15 cellular contexts compared by ENCODE assay signal in genomic region chr18:77073336-77074093, GRCh38. TPM values are rescaled to one million over a fixed set of nuclear protein-coding genes. Genes with fewer than 3 reads are reported as not detected.
DNase-seq lines count a peak whose midpoint lies in the region; ATAC-seq, FAIRE-seq and TF ChIP-seq lines count a peak whose summit lies in the region.
"Had no signal": no experiment of that assay in that cellular context is flagged by ENCODE, and none has a peak within 500 bp of the region (broad histone marks: within the 10 kb centered on the region; RNA-seq: fewer than 3 reads in every experiment).

No MANE protein-coding gene starts in this region.

- BruUV-seq in HepG2 (replicated peaks; lab: Mats Ljungman, UMichigan) (no TSS peak), OCI-LY7 (replicated peaks; lab: Mats Ljungman, UMichigan) (no TSS peak)

- H3K4me3 ChIP-seq in liver (ENCODE audit: low read depth in 1 of 3, low read length in 3 of 3), result no peak overlapping the region
- H3K4me3 ChIP-seq in HepG2 (replicated peaks in 1 of 3; ENCODE audit: insufficient read depth in 1 of 3, low read depth in 2 of 3, low read length in 3 of 3), result no peak overlapping the region
- no peak overlapping the region for H3K4me3 ChIP-seq in vagina
- H3K4me3 ChIP-seq in OCI-LY7 (ENCODE audit: low read depth, low read length, poor library complexity, severe bottlenecking), result no peak overlapping the region
- H3K4me3 ChIP-seq: heart left ventricle had no signal

- TF ChIP-seq RAD21 in liver (IDR thresholded peaks at IDR 0.05), result peak in 1 of 2 donors; percentile 13
- TF ChIP-seq RAD21 in HepG2 (CRISPR knock-in tag; IDR thresholded peaks at IDR 0.05), result no peak

- TF ChIP-seq EP300 in HepG2 (IDR thresholded peaks at IDR 0.05; ENCODE audit: low read depth in 2 of 2, low read length in 2 of 2), result no peak
- no peak for TF ChIP-seq EP300 in HepG2 (CRISPR knock-in tag; IDR thresholded peaks at IDR 0.05; ENCODE audit: borderline replicate concordance)

- 67% methylated on average over 9 of the region's 9 CpGs for WGBS in liver
- 89% methylated on average over 9 of the region's 9 CpGs for WGBS in HepG2 (ENCODE audit: low lambda C conversion rate)

- H3K79me2 ChIP-seq in HepG2 (ENCODE audit: insufficient read depth, low read length) (no peaks in the 10 kb centered on the region), OCI-LY7 (ENCODE audit: insufficient read depth, low read depth, low read length) (no peaks in the 10 kb centered on the region)

- FAIRE-seq in HepG2 (lab: Jason Lieb, UNC), result no peak
- FAIRE-seq: bronchial epithelial cell, HTR-8/SVneo had no signal

- H3K9ac ChIP-seq in liver (ENCODE audit: low read depth in 1 of 2, low read length in 2 of 2), result no peak overlapping the region
- no peak overlapping the region for H3K9ac ChIP-seq in HepG2 (ENCODE audit: insufficient read depth, low read depth, low read length)

- H3K27me3 ChIP-seq in liver (ENCODE audit: control insufficient read depth in 4 of 4, insufficient read depth in 4 of 4, low read length in 3 of 4), result no peaks in the 10 kb centered on the region
- H3K27me3 ChIP-seq in HepG2 (ENCODE audit: control insufficient read depth in 1 of 2, insufficient read depth in 2 of 2, low read length in 2 of 2), result no peaks in the 10 kb centered on the region
- H3K27me3 ChIP-seq in vagina, result no peaks in the 10 kb centered on the region
- H3K27me3 ChIP-seq: heart left ventricle had no signal

- H3K4me1 ChIP-seq in liver (ENCODE audit: control insufficient read depth in 4 of 4, insufficient read depth in 4 of 4, low read length in 3 of 4), result peaks cover 6 to 20% (median 17%) of the 10 kb centered on the region in 4 donors
- peaks cover 11% of the 10 kb centered on the region for H3K4me1 ChIP-seq in HepG2 (ENCODE audit: insufficient read depth, low read length)
- peaks cover 48% of the 10 kb centered on the region for H3K4me1 ChIP-seq in vagina
- H3K4me1 ChIP-seq in OCI-LY7 (ENCODE audit: insufficient read depth, low read length, poor library complexity, severe bottlenecking), result peaks cover 6% of the 10 kb centered on the region

- CTCF ChIA-PET in HepG2 (lab: Yijun Ruan, JAX; ENCODE audit: low intra/inter-chr PET ratio, low total read pairs), result no interaction called here
- CTCF ChIA-PET in OCI-LY7 (lab: Charles Lee; ENCODE audit: unreplicated experiment), result interaction anchor here (0.6 to 0.7 kb wide), 2 partner anchors 11 to 102 kb away, joined by 3 read pairs; no protein-coding TSS in a partner anchor

- TF ChIP-seq POLR2A in HepG2 (IDR thresholded peaks at IDR 0.05; ENCODE audit: insufficient read depth in 1 of 2, low read depth in 2 of 2, low read length in 2 of 2), result no peak
- no peak for TF ChIP-seq POLR2A in vagina (IDR thresholded peaks at IDR 0.05)

- no peaks in the 10 kb centered on the region for H3K9me2 ChIP-seq in OCI-LY7 (ENCODE audit: insufficient read depth, low read length)

- TF ChIP-seq CTCF in liver (IDR thresholded peaks at IDR 0.05; ENCODE audit: low read depth, low read length, missing input control), result no peak
- TF ChIP-seq CTCF in HepG2 (CRISPR knock-in tag; IDR thresholded peaks at IDR 0.05), result no peak
- no peak for TF ChIP-seq CTCF in VCaP (conservative IDR thresholded peaks at IDR 0.05)
- no peak for TF ChIP-seq CTCF in vagina (IDR thresholded peaks at IDR 0.05)
- TF ChIP-seq CTCF in OCI-LY7 (conservative IDR thresholded peaks at IDR 0.05; ENCODE audit: low read length), result no peak

- H3K36me3 ChIP-seq in liver (ENCODE audit: control insufficient read depth in 4 of 4, insufficient read depth in 3 of 4, low read depth in 1 of 4, low read length in 3 of 4) (peaks cover 0 to 3% (median 0%) of the 10 kb centered on the region in 4 donors), HepG2 (replicated peaks in 1 of 2; ENCODE audit: control insufficient read depth in 1 of 2, insufficient read depth in 2 of 2, low read length in 2 of 2) (no peaks in the 10 kb centered on the region), vagina (no peaks in the 10 kb centered on the region), OCI-LY7 (ENCODE audit: insufficient read depth, low read length) (no peaks in the 10 kb centered on the region)

- no peaks in the 10 kb centered on the region for H3K9me3 ChIP-seq in liver (ENCODE audit: control insufficient read depth in 4 of 4, low read length in 3 of 4)
- no peaks in the 10 kb centered on the region for H3K9me3 ChIP-seq in HepG2 (ENCODE audit: low read length)
- no peaks in the 10 kb centered on the region for H3K9me3 ChIP-seq in vagina
- H3K9me3 ChIP-seq in OCI-LY7 (ENCODE audit: low read length), result no peaks in the 10 kb centered on the region
- H3K9me3 ChIP-seq: heart left ventricle had no signal

- intact Hi-C loops in HepG2 (cut with micrococcal nuclease; ENCODE audit: unreplicated experiment), result no loop called here
- intact Hi-C loops in vagina (cut with DNase I), result no loop called here
- intact Hi-C loops in OCI-LY7 (cut with micrococcal nuclease; ENCODE audit: unreplicated experiment), result no loop called here

- no peak overlapping the region for H3K4me2 ChIP-seq in HepG2 (ENCODE audit: low read depth, low read length)
- no peak overlapping the region for H3K4me2 ChIP-seq in OCI-LY7 (ENCODE audit: low read length)

- in situ Hi-C loops in HepG2 (cut with HindIII; ENCODE audit: extremely low pct_ligation_motif_present, low pct_unique_long_range_greater_than_20kb), result no loop called here

- POLR2A ChIA-PET in HepG2 (lab: Yijun Ruan, JAX) (no interaction called here), OCI-LY7 (lab: Charles Lee) (interaction anchor here (1.1 kb wide), 1 partner anchor 21 kb away, joined by 5 read pairs; no protein-coding TSS in a partner anchor)

- no peak for DNase-seq in HepG2 (ENCODE audit: low spot score)
- peak; percentile 73 for DNase-seq in mucosa of gallbladder (ENCODE audit: low spot score)
- no peak for DNase-seq in vagina (ENCODE audit: extremely low spot score in 2 of 2)
- no peak for DNase-seq in OCI-LY7 (ENCODE audit: low spot score)
- DNase-seq in NCI-H2227 treated with DMSO at 0.1 percent for 48 hours (lab: John Stamatoyannopoulos, UW), result no peak
- no peak for DNase-seq in islet precursor cell
- DNase-seq: C1 segment of cervical spinal cord, GF-D8, heart left ventricle, occipital lobe, T1000 had no signal

- H4K20me1 ChIP-seq in HepG2 (ENCODE audit: insufficient read depth, low read length), result no peaks in the 10 kb centered on the region
- H4K20me1 ChIP-seq in OCI-LY7 (ENCODE audit: insufficient read depth, low read length), result no peaks in the 10 kb centered on the region

- peak overlapping the region; percentile 14 to 30 for H3K27ac ChIP-seq in liver (ENCODE audit: low read depth in 1 of 2, low read length in 2 of 2)
- no peak overlapping the region for H3K27ac ChIP-seq in HepG2 (ENCODE audit: extremely low read length, insufficient read depth, low read length)
- peak overlapping the region; percentile 64 for H3K27ac ChIP-seq in VCaP
- no peak overlapping the region for H3K27ac ChIP-seq in vagina
- H3K27ac ChIP-seq in OCI-LY7 (ENCODE audit: low read depth, low read length, poor library complexity, severe bottlenecking), result no peak overlapping the region

- ATAC-seq in HepG2, result no peak
- ATAC-seq: heart left ventricle had no signal

- no peak overlapping the region for H2AFZ ChIP-seq in HepG2 (ENCODE audit: low read length)
- H2AFZ ChIP-seq in OCI-LY7 (ENCODE audit: low read length), result no peak overlapping the region

TF ChIP-seq in liver, 16 proteins besides CTCF, POLR2A, EP300 and RAD21 (continues in another document):
- TF ChIP-seq JUND (IDR thresholded peaks at IDR 0.05), result no peak

TF ChIP-seq in HepG2, 621 proteins besides CTCF, POLR2A, EP300 and RAD21:
- TF ChIP-seq KMT2B (CRISPR knock-in tag; IDR thresholded peaks at IDR 0.05), result no peak
- TF ChIP-seq ZNF543 (CRISPR knock-in tag; IDR thresholded peaks at IDR 0.05), result no peak

RNA-seq across cellular contexts. Expression of gene MBP, which starts 59.1 kb away (rescaled TPM):
- total RNA-seq in liver (10 to 100 TPM; 21.3 to 23.3 TPM), HepG2 (2016; rRNA removed; fragmentation: Illumina TruSeq; extraction: Trizol) (5.0 TPM in 2 replicates), mucosa of gallbladder (91.4 TPM), vagina (33.6 TPM), OCI-LY7 (2022) (25.2 and 28.9 TPM in 2 replicates)
- polyA plus RNA-seq in liver (10 to 100 TPM in 1 of 2 donors, 1 to 10 TPM in 1; 9.7 to 14.1 TPM), HepG2 (2011; rRNA removed) (8.5 and 10.9 TPM in 2 replicates)
- 1.4 and 1.7 TPM in 2 replicates for total RNA-seq in HepG2 (2016; cell fraction: cytosol; rRNA removed; fragmentation: Illumina TruSeq; extraction: Trizol; ENCODE audit: low read depth)
- total RNA-seq in HepG2 (2016; cell fraction: insoluble cytoplasmic fraction; rRNA removed; fragmentation: Illumina TruSeq; extraction: Trizol), result 4.7 TPM in 2 replicates
- total RNA-seq in HepG2 (2016; cell fraction: membrane; rRNA removed; fragmentation: Illumina TruSeq; extraction: Trizol), result 1.8 and 2.3 TPM in 2 replicates
- 5.1 and 6.2 TPM in 2 replicates for total RNA-seq in HepG2 (2016; cell fraction: nucleus; rRNA removed; fragmentation: Illumina TruSeq; extraction: Trizol)
- 5.1 and 8.0 TPM in 2 replicates for polyA plus RNA-seq in HepG2 (2011; cell fraction: cytosol; rRNA removed)
- polyA plus RNA-seq in HepG2 (2011; cell fraction: nucleus; rRNA removed), result 14.4 and 16.4 TPM in 2 replicates
- polyA plus RNA-seq in HepG2 (2012), result 10.8 and 11.5 TPM in 2 replicates
- polyA plus RNA-seq in HepG2 (2016; cell fraction: cytosol; fragmentation: Illumina TruSeq; extraction: Trizol; ENCODE audit: low read depth), result 0.49 and 0.51 TPM in 2 replicates
- polyA plus RNA-seq in HepG2 (2016; cell fraction: insoluble cytoplasmic fraction; fragmentation: Illumina TruSeq; extraction: Trizol; ENCODE audit: low read depth), result 4.2 and 4.7 TPM in 2 replicates
- polyA plus RNA-seq in HepG2 (2016; cell fraction: membrane; fragmentation: Illumina TruSeq; extraction: Trizol; ENCODE audit: low read depth), result 1.0 and 1.1 TPM in 2 replicates
- polyA plus RNA-seq in HepG2 (2016; cell fraction: nucleus; fragmentation: Illumina TruSeq; extraction: Trizol; ENCODE audit: insufficient read depth, low read depth), result 4.4 and 5.6 TPM in 2 replicates
- polyA minus RNA-seq in HepG2 (2011; rRNA and poly(A)+ RNA removed; ENCODE audit: low replicate concordance), result 10.6 and 20.4 TPM in 2 replicates
- 7.3 and 8.8 TPM in 2 replicates for polyA minus RNA-seq in HepG2 (2011; cell fraction: cytosol; rRNA and poly(A)+ RNA removed)
- 19.0 and 19.6 TPM in 2 replicates for polyA minus RNA-seq in HepG2 (2011; cell fraction: nucleus; rRNA and poly(A)+ RNA removed)
- 13.5 and 16.4 TPM in 2 replicates for total RNA-seq in OCI-LY7 (2014; rRNA removed; shearing (Covaris generic))

Comparison
In these comparisons a context has a peak if more than half of its experiments do, and no peak if none do; other contexts are left out.
1. H3K27ac ChIP-seq: peak in liver (2 of 2) and VCaP (single experiment); none in HepG2 (single experiment), vagina (single experiment) and OCI-LY7 (single experiment).